6 cellular contexts compared by ENCODE assay signal in the genomic region with DNA sequence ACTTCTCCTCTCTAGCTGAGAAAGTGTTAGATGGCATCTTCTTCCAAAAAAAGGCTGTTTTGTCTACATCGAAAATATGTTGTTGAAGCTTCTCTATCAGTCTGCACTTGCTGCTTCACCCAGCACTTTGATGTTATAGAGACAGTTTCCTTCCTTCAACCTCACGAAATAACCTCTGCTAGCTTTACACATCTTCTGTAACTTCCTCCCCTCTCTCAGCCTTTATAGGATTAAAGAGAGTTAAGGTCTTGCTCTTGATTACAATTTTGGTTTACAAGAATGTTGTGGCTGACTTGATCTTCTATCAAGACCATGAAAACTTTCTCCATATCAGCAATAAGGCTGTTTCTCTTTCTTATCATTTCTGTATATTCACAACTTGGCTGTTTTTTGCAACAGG.
A peak's percentile ranks its signal among the peaks of the same experiment; 100 is the strongest.
DNase-seq lines count a peak whose midpoint lies in the region; ATAC-seq, FAIRE-seq and TF ChIP-seq lines count a peak whose summit lies in the region.
"Not testable (repeated sequence)": the region's sequence is repeated elsewhere in the genome, so short reads cannot be mapped to it uniquely, and the experiment has no call there.

No MANE protein-coding gene starts in this region.

- not testable (repeated sequence) for H3K4me1 Mint-ChIP-seq in CD4-positive, alpha-beta T cell (ENCODE audit: low read depth); central memory CD8-positive, alpha-beta T cell; naive thymus-derived CD4-positive, alpha-beta T cell; naive thymus-derived CD8-positive, alpha-beta T cell

- H3K36me3 ChIP-seq in DND-41 (ENCODE audit: insufficient read depth, low read length); naive thymus-derived CD4-positive, alpha-beta T cell (ENCODE audit: control insufficient read depth in 2 of 3, insufficient read depth in 3 of 3, low read length in 3 of 3): not testable (repeated sequence)

- not testable (repeated sequence) for H3K4me3 ChIP-seq in DND-41 (ENCODE audit: low read depth in 1 of 2, low read length in 2 of 2); naive thymus-derived CD4-positive, alpha-beta T cell (ENCODE audit: low read length)

- peak; percentile 27 for FAIRE-seq in urothelium cell line (lab: Jason Lieb, UNC)

- not testable (repeated sequence) for H3K27ac Mint-ChIP-seq in CD4-positive, alpha-beta T cell; central memory CD8-positive, alpha-beta T cell (ENCODE audit: low read depth); naive thymus-derived CD4-positive, alpha-beta T cell; naive thymus-derived CD8-positive, alpha-beta T cell

- H3K4me3 Mint-ChIP-seq in CD4-positive, alpha-beta T cell; central memory CD8-positive, alpha-beta T cell; naive thymus-derived CD4-positive, alpha-beta T cell; naive thymus-derived CD8-positive, alpha-beta T cell: not testable (repeated sequence)

- intact Hi-C loops in CD4-positive, alpha-beta T cell (cut with DNase I, micrococcal nuclease); naive thymus-derived CD4-positive, alpha-beta T cell (cut with micrococcal nuclease): not testable (repeated sequence)

- not testable (repeated sequence) for DNase-seq in CD4-positive, alpha-beta T cell; DND-41; central memory CD8-positive, alpha-beta T cell (ENCODE audit: low spot score in 2 of 2); naive thymus-derived CD4-positive, alpha-beta T cell; naive thymus-derived CD8-positive, alpha-beta T cell; urothelium cell line (ENCODE audit: low spot score)

- CTCF ChIA-PET in CD4-positive, alpha-beta T cell (lab: Charles Lee); naive thymus-derived CD4-positive, alpha-beta T cell (lab: Charles Lee): not testable (repeated sequence)

- H3K9me3 ChIP-seq in CD4-positive, alpha-beta T cell (ENCODE audit: control insufficient read depth, low read length); DND-41 (ENCODE audit: insufficient read depth, low read length, severe bottlenecking); naive thymus-derived CD4-positive, alpha-beta T cell (ENCODE audit: control insufficient read depth in 2 of 3, low read length in 3 of 3): not testable (repeated sequence)

- H3K36me3 Mint-ChIP-seq in CD4-positive, alpha-beta T cell (ENCODE audit: low read depth); central memory CD8-positive, alpha-beta T cell (ENCODE audit: insufficient read depth); naive thymus-derived CD4-positive, alpha-beta T cell; naive thymus-derived CD8-positive, alpha-beta T cell: not testable (repeated sequence)

- H4K20me1 ChIP-seq in DND-41 (ENCODE audit: insufficient read depth, low read length): not testable (repeated sequence)

- POLR2A ChIA-PET in CD4-positive, alpha-beta T cell (lab: Charles Lee); naive thymus-derived CD4-positive, alpha-beta T cell (lab: Charles Lee); naive thymus-derived CD8-positive, alpha-beta T cell (lab: Charles Lee): not testable (repeated sequence)

- not testable (repeated sequence) for H3K4me2 ChIP-seq in DND-41 (ENCODE audit: insufficient read depth, low read length)

- not testable (repeated sequence) for H3K79me2 ChIP-seq in DND-41 (ENCODE audit: insufficient read depth, low read length)

- peaks cover 13% of the 10 kb centered on the region for H3K9me3 Mint-ChIP-seq in CD4-positive, alpha-beta T cell
- peaks cover 15% of the 10 kb centered on the region for H3K9me3 Mint-ChIP-seq in central memory CD8-positive, alpha-beta T cell
- H3K9me3 Mint-ChIP-seq in naive thymus-derived CD4-positive, alpha-beta T cell: peaks cover 2 to 29% (median 10%) of the 10 kb centered on the region in 11 donors
- peaks cover 7 to 28% (median 15%) of the 10 kb centered on the region in 9 donors for H3K9me3 Mint-ChIP-seq in naive thymus-derived CD8-positive, alpha-beta T cell

- not testable (repeated sequence) for H3K27me3 ChIP-seq in CD4-positive, alpha-beta T cell (ENCODE audit: control insufficient read depth, insufficient read depth, low read length); DND-41 (ENCODE audit: insufficient read depth, low read length, poor library complexity); naive thymus-derived CD4-positive, alpha-beta T cell (ENCODE audit: control insufficient read depth in 2 of 2, insufficient read depth in 2 of 2, low read length in 2 of 2)

- H3K27ac ChIP-seq in CD4-positive, alpha-beta T cell (ENCODE audit: low read depth, low read length); DND-41 (ENCODE audit: low read length); naive thymus-derived CD4-positive, alpha-beta T cell (ENCODE audit: low read depth, low read length): not testable (repeated sequence)

- TF ChIP-seq CTCF in CD4-positive, alpha-beta T cell (IDR thresholded peaks at IDR 0.05); DND-41 (IDR thresholded peaks at IDR 0.05; ENCODE audit: borderline replicate concordance, extremely low read depth, low read length, poor library complexity, severe bottlenecking): not testable (repeated sequence)

- ATAC-seq in CD4-positive, alpha-beta T cell (ENCODE audit: poor library complexity): peak; percentile 54
- peak; percentile 78 for ATAC-seq in DND-41 (ENCODE audit: insufficient read depth, low read depth)
- ATAC-seq in central memory CD8-positive, alpha-beta T cell (replicated peaks; ENCODE audit: extremely low read depth, poor library complexity, severe bottlenecking): peak; percentile 43
- peak; percentile 40 for ATAC-seq in naive thymus-derived CD4-positive, alpha-beta T cell
- ATAC-seq in naive thymus-derived CD8-positive, alpha-beta T cell: peak; percentile 53 to 64

- not testable (repeated sequence) for H2AFZ ChIP-seq in DND-41 (ENCODE audit: low read depth, low read length)

- H3K9ac ChIP-seq in DND-41 (ENCODE audit: low read depth, low read length): not testable (repeated sequence)

- not testable (repeated sequence) for H3K4me1 ChIP-seq in DND-41 (ENCODE audit: insufficient read depth, low read length); naive thymus-derived CD4-positive, alpha-beta T cell (ENCODE audit: control insufficient read depth in 2 of 2, insufficient read depth in 2 of 2, low read length in 2 of 2)

- not testable (repeated sequence) for H3K27me3 Mint-ChIP-seq in CD4-positive, alpha-beta T cell; central memory CD8-positive, alpha-beta T cell; naive thymus-derived CD4-positive, alpha-beta T cell; naive thymus-derived CD8-positive, alpha-beta T cell
